15 cellular contexts compared by ENCODE assay signal in the genomic region with DNA sequence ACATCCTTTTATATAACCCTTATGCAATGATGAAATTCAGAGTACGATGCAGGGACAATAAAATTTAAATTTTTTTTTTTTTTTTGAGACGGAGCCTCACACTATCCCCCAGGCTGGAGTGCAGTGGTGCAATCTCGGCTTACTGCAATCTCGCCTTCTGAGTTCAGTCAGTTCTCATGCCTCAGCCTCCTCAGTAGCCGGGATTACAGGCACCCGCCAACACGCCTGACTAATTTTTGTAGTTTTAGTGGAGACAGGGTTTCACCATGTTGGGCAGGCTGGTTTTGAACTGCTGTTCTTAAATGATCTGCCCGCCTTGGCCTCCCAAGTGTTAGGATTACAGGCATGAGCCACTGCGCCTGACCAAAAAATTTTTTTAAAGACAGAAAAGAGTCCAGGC. TPM values are rescaled to one million over a fixed set of nuclear protein-coding genes. Genes with fewer than 3 reads are reported as not detected.
DNase-seq lines count a peak whose midpoint lies in the region; ATAC-seq and TF ChIP-seq lines count a peak whose summit lies in the region.
"Had no signal": no experiment of that assay in that cellular context is flagged by ENCODE, and none has a peak within 500 bp of the region (broad histone marks: within the 10 kb centered on the region; RNA-seq: fewer than 3 reads in every experiment).

No MANE protein-coding gene starts in this region.

- peak; percentile 53 for ATAC-seq in stimulated activated effector memory CD8-positive, alpha-beta T cell treated with anti-CD3 and anti-CD28 coated beads, Interleukin-12 subunit alpha, Interleukin-12 subunit beta, amount 100 ng/mL, for 72 hours

- no peak overlapping the region for H3K4me3 Mint-ChIP-seq in osteocyte (ENCODE audit: unreplicated experiment)
- no peak overlapping the region for H3K4me3 Mint-ChIP-seq in stimulated activated effector memory CD8-positive, alpha-beta T cell treated with anti-CD3 and anti-CD28 coated beads, Interleukin-12 subunit alpha, Interleukin-12 subunit beta, amount 100 ng/mL, for 72 hours
- H3K4me3 Mint-ChIP-seq: CD4-positive, alpha-beta memory T cell; HFFc6 had no signal

- no peaks in the 10 kb centered on the region for H3K4me1 Mint-ChIP-seq in osteocyte (ENCODE audit: unreplicated experiment)
- H3K4me1 Mint-ChIP-seq in stimulated activated effector memory CD8-positive, alpha-beta T cell treated with anti-CD3 and anti-CD28 coated beads, Interleukin-12 subunit alpha, Interleukin-12 subunit beta, amount 100 ng/mL, for 72 hours, result peaks cover 7% of the 10 kb centered on the region

- TF ChIP-seq CTCF in osteocyte (IDR thresholded peaks at IDR 0.05), result no peak

- H3K36me3 Mint-ChIP-seq in osteocyte (ENCODE audit: unreplicated experiment), result peaks cover 31% of the 10 kb centered on the region
- peaks cover 100% of the 10 kb centered on the region for H3K36me3 Mint-ChIP-seq in stimulated activated effector memory CD8-positive, alpha-beta T cell treated with anti-CD3 and anti-CD28 coated beads, Interleukin-12 subunit alpha, Interleukin-12 subunit beta, amount 100 ng/mL, for 72 hours

- H3K9me3 Mint-ChIP-seq in osteocyte (ENCODE audit: unreplicated experiment), result no peaks in the 10 kb centered on the region
- no peaks in the 10 kb centered on the region for H3K9me3 Mint-ChIP-seq in stimulated activated effector memory CD8-positive, alpha-beta T cell treated with anti-CD3 and anti-CD28 coated beads, Interleukin-12 subunit alpha, Interleukin-12 subunit beta, amount 100 ng/mL, for 72 hours
- H3K9me3 Mint-ChIP-seq: CD4-positive, alpha-beta memory T cell; HFFc6 had no signal

- DNase-seq in activated CD4-positive, alpha-beta T cell treated with anti-CD3 and anti-CD28 coated beads, Interleukin-2, amount 50 U/mL, for 48 hours, result peak; percentile 18 to 43
- no peak for DNase-seq in activated CD4-positive, alpha-beta T cell treated with anti-CD3 and anti-CD28 coated beads for 1 hour
- peak; percentile 9 for DNase-seq in activated naive CD4-positive, alpha-beta T cell treated with Interleukin-2 at 50 U/mL for 16 hours
- no peak for DNase-seq in activated naive CD4-positive, alpha-beta T cell (lab: John Stamatoyannopoulos, UW)
- DNase-seq in osteocyte (ENCODE audit: extremely low spot score, unreplicated experiment) (peak; percentile 44), DMS53 (lab: John Stamatoyannopoulos, UW) (no peak)
- DNase-seq in stimulated activated effector memory CD8-positive, alpha-beta T cell treated with anti-CD3 and anti-CD28 coated beads, Interleukin-12 subunit alpha, Interleukin-12 subunit beta, amount 100 ng/mL, for 72 hours (ENCODE audit: low spot score in 2 of 2), result no peak
- DNase-seq: C1 segment of cervical spinal cord; Calu3; CD4-positive, alpha-beta memory T cell; COR-L47; DND-41; GOT3; HFFc6 had no signal

- no peaks in the 10 kb centered on the region for H3K27me3 Mint-ChIP-seq in osteocyte (ENCODE audit: unreplicated experiment)
- H3K27me3 Mint-ChIP-seq: CD4-positive, alpha-beta memory T cell had no signal

- no peak overlapping the region for H3K27ac Mint-ChIP-seq in osteocyte (ENCODE audit: unreplicated experiment)
- no peak overlapping the region for H3K27ac Mint-ChIP-seq in stimulated activated effector memory CD8-positive, alpha-beta T cell treated with anti-CD3 and anti-CD28 coated beads, Interleukin-12 subunit alpha, Interleukin-12 subunit beta, amount 100 ng/mL, for 72 hours
- H3K27ac Mint-ChIP-seq: CD4-positive, alpha-beta memory T cell; HFFc6 had no signal

RNA-seq across cellular contexts. Expression of a gene that starts 15.2 kb away (rescaled TPM):
- 23.7 and 24.8 TPM in 2 replicates for total RNA-seq in osteocyte

RNA-seq across cellular contexts. Expression of a gene that starts 24.6 kb away (rescaled TPM):
- total RNA-seq in osteocyte, result 0.37 and 0.59 TPM in 2 replicates
- total RNA-seq: A172 had no signal

RNA-seq across cellular contexts. Expression of a gene that starts 44.1 kb away (rescaled TPM):
- 10,441 and 10,582 TPM in 2 replicates for total RNA-seq in osteocyte

Comparison
In these comparisons a context has a peak if more than half of its experiments do, and no peak if none do; other contexts are left out.
1. DNase-seq: peak in activated CD4-positive, alpha-beta T cell treated with anti-CD3 and anti-CD28 coated beads, Interleukin-2, amount 50 U/mL, for 48 hours (2 of 2), activated naive CD4-positive, alpha-beta T cell treated with Interleukin-2 at 50 U/mL for 16 hours (single experiment) and osteocyte (single experiment); none in activated CD4-positive, alpha-beta T cell treated with anti-CD3 and anti-CD28 coated beads for 1 hour (single experiment), activated naive CD4-positive, alpha-beta T cell (0 of 4), stimulated activated effector memory CD8-positive, alpha-beta T cell treated with anti-CD3 and anti-CD28 coated beads, Interleukin-12 subunit alpha, Interleukin-12 subunit beta, amount 100 ng/mL, for 72 hours (0 of 2) and DMS53 (single experiment).